7 cellular contexts compared by ENCODE assay signal in the genomic region with DNA sequence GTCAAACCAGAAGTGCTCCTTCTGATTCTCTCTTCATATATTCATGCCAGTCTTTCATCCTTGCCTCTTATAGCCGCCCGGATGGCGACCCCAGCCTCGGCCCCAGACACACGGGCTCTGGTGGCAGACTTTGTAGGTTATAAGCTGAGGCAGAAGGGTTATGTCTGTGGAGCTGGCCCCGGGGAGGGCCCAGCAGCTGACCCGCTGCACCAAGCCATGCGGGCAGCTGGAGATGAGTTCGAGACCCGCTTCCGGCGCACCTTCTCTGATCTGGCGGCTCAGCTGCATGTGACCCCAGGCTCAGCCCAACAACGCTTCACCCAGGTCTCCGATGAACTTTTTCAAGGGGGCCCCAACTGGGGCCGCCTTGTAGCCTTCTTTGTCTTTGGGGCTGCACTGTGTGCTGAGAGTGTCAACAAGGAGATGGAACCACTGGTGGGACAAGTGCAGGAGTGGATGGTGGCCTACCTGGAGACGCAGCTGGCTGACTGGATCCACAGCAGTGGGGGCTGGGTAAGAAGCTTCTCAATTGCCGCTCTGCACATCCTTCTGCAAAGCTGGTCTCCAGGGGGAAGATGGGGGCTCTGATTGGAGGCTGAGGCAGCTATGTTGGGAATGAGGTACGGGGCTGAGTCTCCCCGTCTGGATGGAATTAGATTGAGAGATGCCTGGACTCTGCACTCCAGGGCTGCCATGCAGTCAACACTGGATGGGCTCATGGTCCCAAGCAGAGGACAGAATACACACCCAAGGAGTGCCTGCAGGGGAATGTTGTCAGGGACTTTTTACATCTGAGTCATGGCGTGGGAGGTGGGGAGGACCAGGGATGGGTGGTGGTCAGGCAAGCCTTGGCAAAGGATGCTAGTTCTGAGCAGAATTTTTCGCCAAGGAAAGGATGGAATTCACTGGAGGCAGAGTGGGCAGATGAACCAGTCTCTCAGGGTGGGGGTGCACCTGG. TPM values are rescaled to one million over a fixed set of nuclear protein-coding genes. Genes with fewer than 3 reads are reported as not detected.
DNase-seq lines count a peak whose midpoint lies in the region; ATAC-seq lines count a peak whose summit lies in the region.
"Had no signal": no experiment of that assay in that cellular context is flagged by ENCODE, and none has a peak within 500 bp of the region (broad histone marks: within the 10 kb centered on the region; RNA-seq: fewer than 3 reads in every experiment).

No MANE protein-coding gene starts in this region.

- H3K4me1 Mint-ChIP-seq in CD8-positive, alpha-beta memory T cell, result peaks cover 2 to 6% (median 3%) of the 10 kb centered on the region in 3 donors

- peak overlapping the region; percentile 71 for H3K27ac ChIP-seq in CD8-positive, alpha-beta memory T cell (ENCODE audit: low read depth, low read length)
- peak overlapping the region; percentile 13 for H3K27ac ChIP-seq in angular gyrus (ENCODE audit: low read depth, low read length)

- peaks cover 8% of the 10 kb centered on the region for H3K4me1 ChIP-seq in CD8-positive, alpha-beta memory T cell (ENCODE audit: insufficient read depth, low read length)
- peaks cover 37% of the 10 kb centered on the region for H3K4me1 ChIP-seq in mucosa of stomach (ENCODE audit: control insufficient read depth, insufficient read depth, low read length)

- peaks cover 12% of the 10 kb centered on the region for H3K27me3 ChIP-seq in CD8-positive, alpha-beta memory T cell (ENCODE audit: insufficient read depth, low read length, poor library complexity, severe bottlenecking)
- H3K27me3 ChIP-seq in mucosa of stomach (ENCODE audit: control insufficient read depth, insufficient read depth, low read length), result no peaks in the 10 kb centered on the region

- H3K36me3 ChIP-seq in CD8-positive, alpha-beta memory T cell (ENCODE audit: insufficient read depth, low read length), result no peaks in the 10 kb centered on the region
- H3K36me3 ChIP-seq in mucosa of stomach (ENCODE audit: control insufficient read depth, insufficient read depth, low read length), result no peaks in the 10 kb centered on the region

- no peak for DNase-seq in CD8-positive, alpha-beta memory T cell
- no peak for DNase-seq in NCI-H2171 (lab: John Stamatoyannopoulos, UW)

- CTCF ChIA-PET in CD8-positive, alpha-beta memory T cell (lab: Charles Lee), result interaction anchor here (1.2 to 1.6 kb wide), 2 partner anchors 13 to 72 kb away, joined by 4 to 5 read pairs; partner anchors contain the start of gene PABPN1

- H3K9me3 Mint-ChIP-seq in CD8-positive, alpha-beta memory T cell, result no peaks in the 10 kb centered on the region

- peak overlapping the region; percentile 97 for H3K9ac ChIP-seq in mucosa of stomach (ENCODE audit: low read length)

- POLR2A ChIA-PET in CD8-positive, alpha-beta memory T cell (lab: Charles Lee), result interaction anchor here (1.0 kb wide), 1 partner anchor 14 kb away, joined by 3 read pairs; no protein-coding TSS in a partner anchor

- H3K4me3 Mint-ChIP-seq in CD8-positive, alpha-beta memory T cell, result peak overlapping the region in 1 of 7 donors; percentile 15
- H3K4me3 Mint-ChIP-seq: activated naive CD8-positive, alpha-beta T cell had no signal

- H3K27ac Mint-ChIP-seq in CD8-positive, alpha-beta memory T cell, result peak overlapping the region in 2 of 8 donors; percentile 27 to 63
- H3K27ac Mint-ChIP-seq: activated naive CD8-positive, alpha-beta T cell had no signal

- ATAC-seq in GM18519 (IDR thresholded peaks at IDR 0.05; ENCODE audit: low FRiP score, unreplicated experiment), result no peak
- no peak for ATAC-seq in GM21360 (IDR thresholded peaks at IDR 0.05; ENCODE audit: unreplicated experiment)

- H3K36me3 Mint-ChIP-seq in CD8-positive, alpha-beta memory T cell, result peaks cover 0 to 4% (median 0%) of the 10 kb centered on the region in 3 donors
- H3K36me3 Mint-ChIP-seq: activated naive CD8-positive, alpha-beta T cell had no signal

- H3K9me3 ChIP-seq in CD8-positive, alpha-beta memory T cell (ENCODE audit: low read length), result no peaks in the 10 kb centered on the region
- no peaks in the 10 kb centered on the region for H3K9me3 ChIP-seq in mucosa of stomach (ENCODE audit: control insufficient read depth, low read length)

- no peak overlapping the region for H3K4me3 ChIP-seq in CD8-positive, alpha-beta memory T cell (ENCODE audit: low read length)
- peak overlapping the region; percentile 94 for H3K4me3 ChIP-seq in mucosa of stomach (ENCODE audit: low read length)

- peaks cover 19 to 55% of the 10 kb centered on the region in 2 donors for H3K27me3 Mint-ChIP-seq in CD8-positive, alpha-beta memory T cell

RNA-seq across cellular contexts. Expression of gene BCL2L2, which starts 1.3 kb away (rescaled TPM):
- 1 to 10 TPM in 1 of 2 experiments, under 1 TPM in 1; 0.86 to 1.0 TPM for total RNA-seq in CD8-positive, alpha-beta memory T cell
- 0.29 TPM for polyA plus RNA-seq in CD8-positive, alpha-beta memory T cell

RNA-seq across cellular contexts. Expression of gene PPP1R3E, which starts 5.3 kb away (rescaled TPM):
- total RNA-seq in CD8-positive, alpha-beta memory T cell, result 10 to 100 TPM; 16.2 to 18.2 TPM
- 2.0 TPM for polyA plus RNA-seq in CD8-positive, alpha-beta memory T cell

RNA-seq across cellular contexts. Expression of gene PABPN1, which starts 13.3 kb away (rescaled TPM):
- total RNA-seq in CD8-positive, alpha-beta memory T cell, result 100 to 1,000 TPM; 308 TPM
- 125 TPM for polyA plus RNA-seq in CD8-positive, alpha-beta memory T cell

RNA-seq across cellular contexts. Expression of gene HOMEZ, which starts 22.0 kb away (rescaled TPM):
- total RNA-seq in CD8-positive, alpha-beta memory T cell, result 10 to 100 TPM; 12.8 to 13.4 TPM
- polyA plus RNA-seq in CD8-positive, alpha-beta memory T cell, result 4.9 TPM

RNA-seq across cellular contexts. Expression of gene SLC22A17, which starts 44.7 kb away (rescaled TPM):
- 1 to 10 TPM; 2.6 to 2.8 TPM for total RNA-seq in CD8-positive, alpha-beta memory T cell
- 1.6 TPM for polyA plus RNA-seq in CD8-positive, alpha-beta memory T cell
